ENCODE assay signal across 18 cellular contexts in genomic region chr21:18153063-18153462, GRCh38.
"Had no signal": no experiment of that assay in that cellular context is flagged by ENCODE, and none has a peak within 500 bp of the region (broad histone marks: within the 10 kb centered on the region; RNA-seq: fewer than 3 reads in every experiment).

No MANE protein-coding gene starts in this region.

- H3K27ac ChIP-seq: breast epithelium, dorsolateral prefrontal cortex, hepatocyte, skin epidermis, thyroid gland had no signal

- H3K27me3 Mint-ChIP-seq: activated B cell treated with CpG ODN at 0.5 μM for 24 hours; activated CD4-positive, alpha-beta T cell treated with anti-CD3 and anti-CD28 coated beads, Interleukin-2, amount 10 ng/mL, durations not matched to agents 24 days and 14 days; naive B cell; stimulated activated naive B cell treated with anti-CD40 and anti-IgM and Interleukin-4, amounts not matched to agents 10 μg/mL and 1 μg/mL and 100 μg/mL, for 72 hours had no signal

- H3K9me3 Mint-ChIP-seq: stimulated activated naive B cell treated with anti-CD40 and anti-IgM and Interleukin-4, amounts not matched to agents 10 μg/mL and 1 μg/mL and 100 μg/mL, for 72 hours had no signal

- H3K36me3 ChIP-seq: breast epithelium, thyroid gland had no signal

- H3K4me1 Mint-ChIP-seq: activated B cell treated with CpG ODN at 0.5 μM for 24 hours; activated CD4-positive, alpha-beta T cell treated with anti-CD3 and anti-CD28 coated beads, Interleukin-2, amount 10 ng/mL, durations not matched to agents 24 days and 14 days; naive B cell; stimulated activated naive B cell treated with anti-CD40 and anti-IgM and Interleukin-4, amounts not matched to agents 10 μg/mL and 1 μg/mL and 100 μg/mL, for 72 hours had no signal

- H3K79me2 ChIP-seq: hepatocyte had no signal

- H3K36me3 Mint-ChIP-seq: naive B cell; stimulated activated naive B cell treated with anti-CD40 and anti-IgM and Interleukin-4, amounts not matched to agents 10 μg/mL and 1 μg/mL and 100 μg/mL, for 72 hours had no signal

- H3K27ac Mint-ChIP-seq: activated B cell treated with CpG ODN at 0.5 μM for 24 hours; activated CD4-positive, alpha-beta T cell treated with anti-CD3 and anti-CD28 coated beads, Interleukin-2, amount 10 ng/mL, durations not matched to agents 24 days and 14 days; activated CD8-positive, alpha-beta T cell treated with anti-CD3 and anti-CD28 coated beads, Interleukin-2, amount 10 ng/mL, durations not matched to agents 7 days and 5 days; naive B cell; stimulated activated naive B cell treated with anti-CD40 and anti-IgM and Interleukin-4, amounts not matched to agents 10 μg/mL and 1 μg/mL and 100 μg/mL, for 72 hours had no signal

- H3K4me3 ChIP-seq: breast epithelium, dorsolateral prefrontal cortex, hepatocyte, skin epidermis, thyroid gland had no signal

- H2AFZ ChIP-seq: hepatocyte had no signal

- DNase-seq: activated B cell treated with CpG ODN at 0.5 μM for 24 hours; activated CD4-positive, alpha-beta T cell treated with anti-CD3 and anti-CD28 coated beads, Interleukin-2, amount 10 ng/mL, durations not matched to agents 24 days and 14 days; activated CD8-positive, alpha-beta T cell treated with anti-CD3 and anti-CD28 coated beads, Interleukin-2, amount 10 ng/mL, durations not matched to agents 7 days and 5 days; activated naive CD4-positive, alpha-beta T cell; anterior cingulate cortex; cerebellar nuclear complex; dorsolateral prefrontal cortex; naive B cell; retina; stimulated activated CD4-positive, alpha-beta T cell treated with anti-CD3 and anti-CD28 coated beads, Interleukin-15, amount 100 ng/mL, for 24 hours; stimulated activated CD4-positive, alpha-beta T cell treated with anti-CD3 and anti-CD28 coated beads, Interleukin-4, amount 100 ng/mL, for 1 hour; stimulated activated naive B cell treated with anti-CD40 and anti-IgM and Interleukin-4, amounts not matched to agents 10 μg/mL and 1 μg/mL and 100 μg/mL, for 72 hours; T-helper 2 cell; thyroid gland had no signal

- H3K4me3 Mint-ChIP-seq: activated B cell treated with CpG ODN at 0.5 μM for 24 hours; activated CD4-positive, alpha-beta T cell treated with anti-CD3 and anti-CD28 coated beads, Interleukin-2, amount 10 ng/mL, durations not matched to agents 24 days and 14 days; activated CD8-positive, alpha-beta T cell treated with anti-CD3 and anti-CD28 coated beads, Interleukin-2, amount 10 ng/mL, durations not matched to agents 7 days and 5 days; naive B cell; stimulated activated naive B cell treated with anti-CD40 and anti-IgM and Interleukin-4, amounts not matched to agents 10 μg/mL and 1 μg/mL and 100 μg/mL, for 72 hours had no signal

- H3K27me3 ChIP-seq: breast epithelium, dorsolateral prefrontal cortex, hepatocyte, thyroid gland had no signal

- H3K9me3 ChIP-seq: thyroid gland had no signal

- ATAC-seq: activated CD8-positive, alpha-beta T cell treated with anti-CD3 and anti-CD28 coated beads, Interleukin-2, amount 10 ng/mL, durations not matched to agents 7 days and 5 days; left lobe of liver; stimulated activated naive B cell treated with anti-CD40 and anti-IgM and Interleukin-4, amounts not matched to agents 10 μg/mL and 1 μg/mL and 100 μg/mL, for 72 hours had no signal

- H3K4me2 ChIP-seq: hepatocyte had no signal

- H3K4me1 ChIP-seq: breast epithelium, thyroid gland had no signal
